Comparison of ENCODE assay signal across 8 cellular contexts in the genomic region with DNA sequence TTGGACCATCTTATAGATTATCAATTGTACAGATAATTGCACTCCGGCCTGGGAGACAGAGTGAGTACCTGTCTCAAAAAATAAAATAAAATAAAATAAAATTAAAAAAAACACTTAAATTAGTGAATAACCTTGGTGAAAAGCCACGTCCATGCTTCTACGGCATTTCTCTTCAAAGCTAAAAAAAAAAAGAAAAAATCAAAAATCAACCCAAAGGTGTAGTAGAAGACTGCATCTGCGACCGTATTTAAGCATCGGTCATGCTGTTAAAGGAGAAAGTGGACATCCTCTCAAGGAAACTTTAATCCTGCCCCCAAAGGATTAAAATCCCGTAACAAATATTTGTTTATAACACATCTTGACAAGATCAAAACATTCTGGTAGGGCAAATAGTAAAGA. TPM values are rescaled to one million over a fixed set of nuclear protein-coding genes. Genes with fewer than 3 reads are reported as not detected.
DNase-seq lines count a peak whose midpoint lies in the region; ATAC-seq, FAIRE-seq and TF ChIP-seq lines count a peak whose summit lies in the region.

No MANE protein-coding gene starts in this region.

- peak overlapping the region; percentile 97 for H3K27ac Mint-ChIP-seq in Calu3 (ENCODE audit: unreplicated experiment)

- H3K27me3 ChIP-seq in Panc1 (ENCODE audit: control insufficient read depth, insufficient read depth, low read length) (no peaks in the 10 kb centered on the region), pancreas (no peaks in the 10 kb centered on the region)

- H3K36me3 Mint-ChIP-seq in Calu3 (ENCODE audit: insufficient read depth, unreplicated experiment) = peaks cover 43% of the 10 kb centered on the region

- H3K4me1 Mint-ChIP-seq in Calu3 (ENCODE audit: low read depth, unreplicated experiment) = peaks cover 31% of the 10 kb centered on the region

- peak; percentile 29 for FAIRE-seq in pancreas (lab: Jason Lieb, UNC)

- H3K9me3 Mint-ChIP-seq in Calu3 (ENCODE audit: low read depth, unreplicated experiment) = no peaks in the 10 kb centered on the region

- H3K27ac ChIP-seq in Panc1 (ENCODE audit: low read length) (peak overlapping the region; percentile 88), epithelial cell of prostate (peak overlapping the region; percentile 98), pancreas (peak overlapping the region; percentile 99 to 100 (median 100))

- H3K36me3 ChIP-seq in Panc1 (ENCODE audit: control insufficient read depth, insufficient read depth, low read length) = peaks cover 4% of the 10 kb centered on the region
- no peaks in the 10 kb centered on the region for H3K36me3 ChIP-seq in pancreas

- WGBS in pancreas, 2 donors = 30 to 32% methylated on average over 7 of the region's 7 CpGs

- TF ChIP-seq CTCF in Calu3 (IDR thresholded peaks at IDR 0.05; ENCODE audit: unreplicated experiment) = no peak
- no peak for TF ChIP-seq CTCF in Panc1 (IDR thresholded peaks at IDR 0.05)
- no peak for TF ChIP-seq CTCF in pancreas (IDR thresholded peaks at IDR 0.05)

- H3K4me1 ChIP-seq in Panc1 (ENCODE audit: control insufficient read depth, insufficient read depth, low read length) (peaks cover 13% of the 10 kb centered on the region), pancreas (peaks cover 13 to 30% (median 17%) of the 10 kb centered on the region in 3 donors)

- H3K4me3 ChIP-seq in Panc1 (ENCODE audit: low read depth in 2 of 2, low read length in 2 of 2) = peak overlapping the region; percentile 61 to 70
- peak overlapping the region; percentile 42 to 94 (median 80) for H3K4me3 ChIP-seq in pancreas

- BruUV-seq in Calu3 (replicated peaks; lab: Mats Ljungman, UMichigan) = no TSS peak
- no TSS peak for BruUV-seq in Panc1 (replicated peaks; lab: Mats Ljungman, UMichigan)

- no peaks in the 10 kb centered on the region for H3K27me3 Mint-ChIP-seq in Calu3 (ENCODE audit: unreplicated experiment)

- H3K9me3 ChIP-seq in Panc1 (ENCODE audit: control insufficient read depth, insufficient read depth, low read depth, low read length) = no peaks in the 10 kb centered on the region
- no peaks in the 10 kb centered on the region for H3K9me3 ChIP-seq in pancreas

- no peak for ATAC-seq in Panc1
- no peak for ATAC-seq in pancreas
- no peak for ATAC-seq in HG03045 (IDR thresholded peaks at IDR 0.05; ENCODE audit: unreplicated experiment)
- ATAC-seq in GM18870 (IDR thresholded peaks at IDR 0.05; ENCODE audit: unreplicated experiment) = no peak

- H3K4me3 Mint-ChIP-seq in Calu3 (ENCODE audit: low read depth, unreplicated experiment) = peak overlapping the region; percentile 98

- intact Hi-C loops in Calu3 (cut with micrococcal nuclease; ENCODE audit: unreplicated experiment) = loop anchor here (5.0 kb wide), 1 partner anchor 149 kb away; a partner anchor contains a TSS
- intact Hi-C loops in Panc1 (cut with micrococcal nuclease; ENCODE audit: unreplicated experiment) = no loop called here
- intact Hi-C loops in pancreas (cut with DNase I) = no loop called here

- POLR2A ChIA-PET in Panc1 (lab: Charles Lee) = no interaction called here

- CTCF ChIA-PET in Calu3 (lab: Charles Lee) = interaction anchor here (0.6 kb wide), 1 partner anchor 669 kb away, joined by 3 read pairs; no protein-coding TSS in a partner anchor
- CTCF ChIA-PET in Panc1 (lab: Charles Lee) = interaction anchor here (0.6 to 1.0 kb wide), 2 partner anchors 148 to 371 kb away, joined by 3 to 4 read pairs; a partner anchor contains a TSS

- DNase-seq in Calu3 (no peak), Panc1 (ENCODE audit: low read depth, low spot score) (no peak), epithelial cell of prostate (ENCODE audit: low read depth, low spot score) (no peak), pancreas (no peak), NCI-H526 treated with DMSO at 0.1 percent for 48 hours (lab: John Stamatoyannopoulos, UW) (no peak), NCI-H2196 treated with DMSO at 0.1 percent for 48 hours (lab: John Stamatoyannopoulos, UW; ENCODE audit: unreplicated experiment) (no peak)

- in situ Hi-C loops in Panc1 (cut with HindIII; ENCODE audit: low pct_unique_long_range_greater_than_20kb, low sequenced_read_pairs) = no loop called here

RNA-seq across cellular contexts. Expression of a gene that starts 0.3 kb away (rescaled TPM):
- total RNA-seq in Calu3 (2022) (34.6 and 38.9 TPM in 2 replicates), Panc1 (2021; ENCODE audit: unreplicated experiment) (27.3 TPM), pancreas (10 to 100 TPM in 5 of 6 donors, 1 to 10 TPM in 1; 8.4 to 20.0 (median 14.4) TPM)
- 18.0 TPM for polyA plus RNA-seq in Panc1 (2012; ENCODE audit: insufficient read length)
- 1 to 10 TPM; 4.4 to 9.9 TPM for polyA plus RNA-seq in pancreas
